ENCODE assay signal across 8 cellular contexts in the genomic region with DNA sequence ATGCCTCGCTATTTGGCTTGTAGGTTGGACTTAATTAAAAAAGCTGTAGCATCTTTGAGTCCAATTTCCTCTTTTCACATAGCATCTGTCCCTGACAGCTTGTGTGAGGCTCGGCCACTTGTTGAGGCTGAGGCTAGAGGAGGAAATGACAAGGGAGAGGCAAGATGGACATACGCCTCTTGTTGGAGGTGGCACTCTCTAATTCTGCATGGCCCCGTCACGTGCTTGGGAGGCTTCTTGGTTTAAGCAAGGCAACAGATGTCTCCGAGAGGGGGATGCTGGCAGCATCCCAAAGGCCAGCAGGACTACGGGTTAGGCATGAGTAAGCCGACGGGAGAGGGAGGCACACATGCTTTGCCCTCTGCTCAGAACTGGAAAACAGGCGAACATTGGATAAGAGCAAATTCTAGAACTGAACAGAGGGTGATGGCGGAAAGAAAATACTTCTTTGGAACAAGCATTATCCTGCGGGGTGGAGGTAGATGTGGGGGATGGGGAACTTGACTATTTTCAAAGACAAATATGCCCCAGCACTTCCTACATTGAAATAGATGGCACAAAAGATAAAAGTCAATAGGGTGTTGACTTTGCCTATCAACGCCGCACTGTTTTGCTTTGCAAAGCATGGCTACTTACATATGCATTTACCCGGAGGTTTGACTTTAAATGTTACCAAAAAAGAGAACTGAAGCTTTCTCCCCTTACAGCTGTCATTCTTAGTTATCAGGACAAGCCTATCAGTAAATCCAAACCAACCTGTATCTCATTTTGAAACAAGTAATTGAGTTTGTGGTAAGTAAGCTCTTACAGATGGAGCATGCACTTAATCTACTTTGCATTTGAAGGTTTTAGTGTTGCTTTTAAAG.
DNase-seq lines count a peak whose midpoint lies in the region; ATAC-seq and TF ChIP-seq lines count a peak whose summit lies in the region.

No MANE protein-coding gene starts in this region.

- H3F3A ChIP-seq in neural progenitor cell (ENCODE audit: low read depth), result peaks cover 21% of the 10 kb centered on the region

- H3K4me3 ChIP-seq in HUES48 (ENCODE audit: low read depth, low read length), result no peak overlapping the region
- H3K4me3 ChIP-seq in neural progenitor cell, result peak overlapping the region; percentile 4
- H3K4me3 ChIP-seq in mesenchymal stem cell (ENCODE audit: insufficient read depth in 1 of 2, low read depth in 1 of 2, low read length in 2 of 2), result no peak overlapping the region

- H3K23ac ChIP-seq in mesenchymal stem cell (ENCODE audit: low read length in 2 of 2), result no peak overlapping the region

- H2BK12ac ChIP-seq in mesenchymal stem cell (ENCODE audit: low read length in 2 of 2), result no peak overlapping the region

- no peak overlapping the region for H3K4ac ChIP-seq in mesenchymal stem cell (ENCODE audit: low read depth in 1 of 2, low read length in 2 of 2)

- no peak overlapping the region for H2BK5ac ChIP-seq in mesenchymal stem cell (ENCODE audit: low read depth, low read length, poor library complexity, severe bottlenecking)

- CTCF ChIA-PET in activated B cell treated with CpG ODN at 0.5 μM for 24 hours (lab: Charles Lee), result interaction anchor here (0.7 kb wide), 1 partner anchor 30 kb away, joined by 4 read pairs; no protein-coding TSS in a partner anchor

- no peaks in the 10 kb centered on the region for H3K36me3 Mint-ChIP-seq in activated B cell treated with CpG ODN at 0.5 μM for 24 hours (ENCODE audit: low read depth)
- H3K36me3 Mint-ChIP-seq in neural progenitor cell, result no peaks in the 10 kb centered on the region

- H3K9ac ChIP-seq in HUES48 (ENCODE audit: low read depth, low read length), result no peak overlapping the region
- no peak overlapping the region for H3K9ac ChIP-seq in neural progenitor cell
- H3K9ac ChIP-seq in mesenchymal stem cell (ENCODE audit: low read length), result no peak overlapping the region

- H3K4me1 ChIP-seq in HUES48 (ENCODE audit: control insufficient read depth, insufficient read depth, low read length) (peaks cover 42% of the 10 kb centered on the region), neural progenitor cell (peaks cover 30% of the 10 kb centered on the region), mesenchymal stem cell (ENCODE audit: control insufficient read depth, insufficient read depth, low read depth, low read length) (peaks cover 3% of the 10 kb centered on the region)

- H3K27ac ChIP-seq in HUES48 (ENCODE audit: low read depth, low read length), result peak overlapping the region; percentile 60
- H3K27ac ChIP-seq in neural progenitor cell, result no peak overlapping the region
- H3K27ac ChIP-seq in mesenchymal stem cell (ENCODE audit: low read length, poor library complexity, severe bottlenecking), result no peak overlapping the region

- H4K20me1 ChIP-seq in neural progenitor cell (ENCODE audit: low read depth), result peaks cover 7% of the 10 kb centered on the region

- H2BK15ac ChIP-seq in mesenchymal stem cell (ENCODE audit: low read depth, poor library complexity, severe bottlenecking), result no peak overlapping the region

- H3K4me3 Mint-ChIP-seq in activated B cell treated with CpG ODN at 0.5 μM for 24 hours, result peak overlapping the region; percentile 66
- no peak overlapping the region for H3K4me3 Mint-ChIP-seq in neural progenitor cell

- H3K27ac Mint-ChIP-seq in activated B cell treated with CpG ODN at 0.5 μM for 24 hours (peak overlapping the region; percentile 84), neural progenitor cell (no peak overlapping the region)

- H3K36me3 ChIP-seq in HUES48 (ENCODE audit: control insufficient read depth, insufficient read depth, low read length) (no peaks in the 10 kb centered on the region), neural progenitor cell (no peaks in the 10 kb centered on the region), mesenchymal stem cell (ENCODE audit: control insufficient read depth in 1 of 2, insufficient read depth in 2 of 2, low read depth in 1 of 2, low read length in 2 of 2) (no peaks in the 10 kb centered on the region)

- H3K18ac ChIP-seq in mesenchymal stem cell (ENCODE audit: low read depth in 1 of 2, low read length in 2 of 2), result no peak overlapping the region

- no peak overlapping the region for H2BK120ac ChIP-seq in mesenchymal stem cell (ENCODE audit: low read depth, low read length)

- H3K27me3 Mint-ChIP-seq in activated B cell treated with CpG ODN at 0.5 μM for 24 hours (peaks cover 5% of the 10 kb centered on the region), neural progenitor cell (ENCODE audit: insufficient read depth, low read depth) (no peaks in the 10 kb centered on the region)

- peak overlapping the region; percentile 65 for H3K4me2 ChIP-seq in neural progenitor cell
- no peak overlapping the region for H3K4me2 ChIP-seq in mesenchymal stem cell (ENCODE audit: low read length, poor library complexity, severe bottlenecking)

- H4K8ac ChIP-seq in mesenchymal stem cell (ENCODE audit: low read length), result no peak overlapping the region

- peak; percentile 82 for ATAC-seq in GM21360 (IDR thresholded peaks at IDR 0.05; ENCODE audit: unreplicated experiment)
- peak; percentile 75 for ATAC-seq in activated B cell treated with CpG ODN at 0.5 μM for 24 hours (ENCODE audit: low read depth)

- H3K9me3 ChIP-seq in HUES48 (ENCODE audit: control insufficient read depth, insufficient read depth, low read length) (no peaks in the 10 kb centered on the region), neural progenitor cell (ENCODE audit: low read depth) (no peaks in the 10 kb centered on the region), mesenchymal stem cell (ENCODE audit: control insufficient read depth, low read length) (no peaks in the 10 kb centered on the region)

- no peak overlapping the region for H4K91ac ChIP-seq in mesenchymal stem cell (ENCODE audit: low read length)

- no peaks in the 10 kb centered on the region for H3K27me3 ChIP-seq in HUES48 (ENCODE audit: control insufficient read depth, insufficient read depth, low read length)
- peaks cover 50% of the 10 kb centered on the region for H3K27me3 ChIP-seq in neural progenitor cell
- H3K27me3 ChIP-seq in mesenchymal stem cell (ENCODE audit: control insufficient read depth in 1 of 2, insufficient read depth in 1 of 2, low read length in 2 of 2), result peaks cover 0 to 61% of the 10 kb centered on the region in 2 experiments

- no peak overlapping the region for H2AFZ ChIP-seq in neural progenitor cell (replicated peaks)
- H2AFZ ChIP-seq in mesenchymal stem cell (ENCODE audit: low read depth, low read length), result no peak overlapping the region

- TF ChIP-seq CTCF in activated B cell treated with CpG ODN at 0.5 μM for 24 hours (IDR thresholded peaks at IDR 0.05) (no peak), neural progenitor cell (IDR thresholded peaks at IDR 0.05) (no peak)

- H3K79me2 ChIP-seq in neural progenitor cell (ENCODE audit: low read depth), result no peaks in the 10 kb centered on the region

- H3K14ac ChIP-seq in mesenchymal stem cell (ENCODE audit: low read length in 2 of 2), result no peak overlapping the region

- POLR2A ChIA-PET in activated B cell treated with CpG ODN at 0.5 μM for 24 hours (lab: Charles Lee), result interaction anchor here (1.7 kb wide), 1 partner anchor 30 kb away, joined by 6 read pairs; no protein-coding TSS in a partner anchor

- intact Hi-C loops in activated B cell treated with CpG ODN at 0.5 μM for 24 hours (cut with micrococcal nuclease), result loop anchor here (1.0 kb wide), 1 partner anchor 31 kb away; no protein-coding TSS in a partner anchor

- H3K79me1 ChIP-seq in mesenchymal stem cell (replicated peaks; ENCODE audit: low read length, poor library complexity, severe bottlenecking), result no peaks in the 10 kb centered on the region

- no peak overlapping the region for H2AK5ac ChIP-seq in mesenchymal stem cell (ENCODE audit: low read length, severe bottlenecking)

- peaks cover 34% of the 10 kb centered on the region for H3K4me1 Mint-ChIP-seq in activated B cell treated with CpG ODN at 0.5 μM for 24 hours
- H3K4me1 Mint-ChIP-seq in neural progenitor cell, result peaks cover 15% of the 10 kb centered on the region

- DNase-seq in D341Med (ENCODE audit: low spot score) (peak; percentile 75), activated B cell treated with CpG ODN at 0.5 μM for 24 hours (no peak), neural progenitor cell (ENCODE audit: low spot score) (peak; percentile 47), NCI-H2196 (lab: John Stamatoyannopoulos, UW; ENCODE audit: unreplicated experiment) (no peak), HuH-7 (ENCODE audit: low spot score) (no peak), mesenchymal stem cell (no peak)

- H3K9me3 Mint-ChIP-seq in activated B cell treated with CpG ODN at 0.5 μM for 24 hours, result no peaks in the 10 kb centered on the region
- H3K9me3 Mint-ChIP-seq in neural progenitor cell, result no peaks in the 10 kb centered on the region

- WGBS in mesenchymal stem cell, result 94% methylated on average over 15 of the region's 15 CpGs

Comparison
In these comparisons a context has a peak if more than half of its experiments do, and no peak if none do; other contexts are left out.
1. DNase-seq: peak in D341Med (single experiment) and neural progenitor cell (single experiment); none in activated B cell treated with CpG ODN at 0.5 μM for 24 hours (single experiment), NCI-H2196 (single experiment), HuH-7 (single experiment) and mesenchymal stem cell (single experiment).